Comparison of ENCODE assay signal across 1 cellular context in genomic region chr5:171387970-171388815, GRCh38.
TF ChIP-seq lines count a peak whose summit lies in the region.

No MANE protein-coding gene starts in this region.

TF ChIP-seq in GM12878, 131 proteins besides CTCF, POLR2A, EP300 and RAD21 (continued from another document):
- no peak; the same call in 1 of the 2 replicates for TF ChIP-seq ELK1 (IDR thresholded peaks at IDR 0.05; ENCODE audit: low read depth, low read length)
- no peak for TF ChIP-seq E2F4 (IDR thresholded peaks at IDR 0.05; ENCODE audit: low read depth, low read length)
- TF ChIP-seq STAT1 (conservative IDR thresholded peaks at IDR 0.05): no peak
- TF ChIP-seq SRF (IDR thresholded peaks at IDR 0.05; ENCODE audit: low read depth in 2 of 2, low read length in 2 of 2): no peak
- no peak for TF ChIP-seq ASH2L (IDR thresholded peaks at IDR 0.05; ENCODE audit: borderline replicate concordance, low read depth)
- no peak for TF ChIP-seq YBX1 (IDR thresholded peaks at IDR 0.05)
- no peak for TF ChIP-seq ZSCAN29 (IDR thresholded peaks at IDR 0.05)
- TF ChIP-seq PAX8 (IDR thresholded peaks at IDR 0.05): no peak
- no peak for TF ChIP-seq NFYA (IDR thresholded peaks at IDR 0.05; ENCODE audit: borderline replicate concordance, low read depth, low read length)
- 0 out of 2 replicates have a peak, but pooled peaks have one; percentile 42 for TF ChIP-seq NBN (IDR thresholded peaks at IDR 0.05)
- TF ChIP-seq EED (IDR thresholded peaks at IDR 0.05; ENCODE audit: low read depth): no peak; the same call in 1 of the 2 replicates
- TF ChIP-seq ZNF24 (IDR thresholded peaks at IDR 0.05): no peak
- TF ChIP-seq CBX3 (IDR thresholded peaks at IDR 0.05; ENCODE audit: borderline replicate concordance, low read depth): no peak
- 0 out of 2 replicates have a peak, but pooled peaks have one; percentile 39 for TF ChIP-seq TCF12 (IDR thresholded peaks at IDR 0.05; ENCODE audit: low read depth, low read length)
- TF ChIP-seq USF1 (IDR thresholded peaks at IDR 0.05; ENCODE audit: borderline replicate concordance, extremely low read length, insufficient read depth, low read depth, low read length): peak; percentile 94
- TF ChIP-seq NFXL1 (IDR thresholded peaks at IDR 0.05; ENCODE audit: borderline replicate concordance): no peak
- peak; percentile 85; the same call in 1 of the 2 replicates for TF ChIP-seq TARDBP (IDR thresholded peaks at IDR 0.05; ENCODE audit: borderline replicate concordance)
- TF ChIP-seq MXI1 (IDR thresholded peaks at IDR 0.05; ENCODE audit: low read depth, low read length): peak; percentile 99
- no peak for TF ChIP-seq RFX5 (IDR thresholded peaks at IDR 0.05; ENCODE audit: low read depth, low read length)
- TF ChIP-seq HDAC2 (IDR thresholded peaks at IDR 0.05): no peak; the same call in 1 of the 2 replicates
- peak; percentile 42 for TF ChIP-seq SP1 (IDR thresholded peaks at IDR 0.05; ENCODE audit: low read depth, low read length)
- TF ChIP-seq SMC3 (IDR thresholded peaks at IDR 0.05; ENCODE audit: borderline replicate concordance, low read length): no peak
- TF ChIP-seq RCOR1 (conservative IDR thresholded peaks at IDR 0.05; ENCODE audit: low read depth, low read length): no peak
- peak; percentile 27 for TF ChIP-seq KLF5 (IDR thresholded peaks at IDR 0.05; ENCODE audit: partially characterized antibody)
- no peak for TF ChIP-seq E2F8 (IDR thresholded peaks at IDR 0.05; ENCODE audit: low read depth, partially characterized antibody)
- TF ChIP-seq HDAC6 (IDR thresholded peaks at IDR 0.05; ENCODE audit: unreplicated experiment): no peak
- TF ChIP-seq KDM1A (IDR thresholded peaks at IDR 0.05; ENCODE audit: borderline replicate concordance): no peak
- TF ChIP-seq PBX3 (IDR thresholded peaks at IDR 0.05; ENCODE audit: insufficient replicate concordance, low read depth, low read length): peak; percentile 50
- no peak for TF ChIP-seq ZNF592 (IDR thresholded peaks at IDR 0.05)
- 0 out of 2 replicates have a peak, but pooled peaks have one; percentile 5 for TF ChIP-seq LARP7 (IDR thresholded peaks at IDR 0.05)
- peak; percentile 75; the same call in 1 of the 2 replicates for TF ChIP-seq ZNF687 (IDR thresholded peaks at IDR 0.05)
- TF ChIP-seq RELA (IDR thresholded peaks at IDR 0.05; ENCODE audit: borderline replicate concordance, partially characterized antibody): no peak
- no peak; the same call in 1 of the 2 replicates for TF ChIP-seq SMAD5 (IDR thresholded peaks at IDR 0.05; ENCODE audit: low read depth)
- TF ChIP-seq ZBTB4 (CRISPR knock-in tag; IDR thresholded peaks at IDR 0.05): no peak
- TF ChIP-seq MYB (IDR thresholded peaks at IDR 0.05; ENCODE audit: borderline replicate concordance, low read depth, low read length): no peak
